Comparison of ENCODE assay signal across 16 cellular contexts in the genomic region with DNA sequence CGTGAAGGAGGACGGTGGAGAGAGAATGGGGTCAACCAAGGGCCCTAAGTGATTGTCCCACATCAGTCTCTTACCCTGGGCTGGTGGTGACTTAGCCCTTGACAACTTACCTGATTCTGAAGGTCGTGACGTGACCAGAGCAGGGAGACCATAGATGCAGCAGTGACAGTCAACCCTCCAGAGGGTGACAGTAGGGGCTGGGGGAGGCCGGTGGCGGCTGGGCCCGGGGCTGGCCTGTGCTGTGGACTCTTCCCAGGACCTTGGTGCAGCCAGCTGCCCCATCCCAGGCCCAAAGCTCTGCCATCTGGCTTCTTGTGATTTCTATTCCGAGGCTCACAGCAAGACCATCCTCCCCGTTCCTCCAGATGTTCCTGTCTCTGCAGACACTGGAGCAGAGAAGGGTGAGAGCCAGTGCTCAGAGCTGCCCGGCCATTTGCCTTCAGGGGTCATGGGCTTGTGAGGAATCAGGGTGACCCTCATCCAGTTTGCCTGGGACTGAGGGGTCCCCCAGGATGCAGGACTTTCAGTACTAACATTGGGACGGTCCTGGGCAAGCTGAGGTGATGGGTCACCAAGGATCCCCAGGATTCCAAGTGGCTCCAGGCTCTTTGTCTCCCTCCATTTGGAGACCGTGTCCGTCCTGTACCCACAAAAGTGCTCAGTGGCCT. TPM values are rescaled to one million over a fixed set of nuclear protein-coding genes. Genes with fewer than 3 reads are reported as not detected.
DNase-seq lines count a peak whose midpoint lies in the region; ATAC-seq, FAIRE-seq and TF ChIP-seq lines count a peak whose summit lies in the region.
"Had no signal": no experiment of that assay in that cellular context is flagged by ENCODE, and none has a peak within 500 bp of the region (broad histone marks: within the 10 kb centered on the region; RNA-seq: fewer than 3 reads in every experiment).

No MANE protein-coding gene starts in this region.

- H3K36me3 ChIP-seq in gastroesophageal sphincter (no peaks in the 10 kb centered on the region), aorta (ENCODE audit: control insufficient read depth in 1 of 2, insufficient read depth in 2 of 2, low read length in 1 of 2) (no peaks in the 10 kb centered on the region)
- H3K36me3 ChIP-seq: BLaER1 treated with 17β-estradiol and CSF1 and Interleukin-3, amounts not matched to agents 10 nM and 100 nM; HAP-1 had no signal

- H3K27me3 ChIP-seq in gastroesophageal sphincter (no peaks in the 10 kb centered on the region), aorta (ENCODE audit: control insufficient read depth in 1 of 2, insufficient read depth in 2 of 2, low read length in 1 of 2) (no peaks in the 10 kb centered on the region)
- H3K27me3 ChIP-seq: BLaER1 treated with 17β-estradiol and CSF1 and Interleukin-3, amounts not matched to agents 10 nM and 100 nM had no signal

- no peaks in the 10 kb centered on the region for H3K27me3 Mint-ChIP-seq in activated T-cell treated with anti-CD3 and anti-CD28 coated beads, Interleukin-2, amount 50 U/mL, for 24 hours
- H3K27me3 Mint-ChIP-seq in activated T-cell treated with anti-CD3 and anti-CD28 coated beads, Interleukin-2, amount 50 U/mL, for 4 hours (ENCODE audit: low read depth), result no peaks in the 10 kb centered on the region
- H3K27me3 Mint-ChIP-seq: B cell had no signal

- TF ChIP-seq POLR2A in gastroesophageal sphincter (IDR thresholded peaks at IDR 0.05), result no peak

- ATAC-seq in activated T-cell treated with anti-CD3 and anti-CD28 coated beads, Interleukin-2, amount 50 U/mL, for 4 hours, result no peak
- ATAC-seq in gastroesophageal sphincter (peak; percentile 25), aorta (ENCODE audit: low FRiP score) (no peak)
- ATAC-seq: CD8-positive, alpha-beta T cell had no signal

- H3K27ac Mint-ChIP-seq in activated T-cell treated with anti-CD3 and anti-CD28 coated beads, Interleukin-2, amount 50 U/mL, for 24 hours, result peak overlapping the region; percentile 14
- H3K27ac Mint-ChIP-seq: B cell; CD8-positive, alpha-beta T cell had no signal

- TF ChIP-seq CTCF in GM13977 (IDR thresholded peaks at IDR 0.05; ENCODE audit: extremely low read depth, insufficient read depth, missing control alignments) (no peak), gastroesophageal sphincter (IDR thresholded peaks at IDR 0.05) (no peak)

- H3K27ac ChIP-seq in gastroesophageal sphincter, result no peak overlapping the region
- no peak overlapping the region for H3K27ac ChIP-seq in aorta (ENCODE audit: low read depth in 1 of 2, low read length in 2 of 2)
- H3K27ac ChIP-seq: BLaER1 treated with 17β-estradiol and CSF1 and Interleukin-3, amounts not matched to agents 10 nM and 100 nM had no signal

- H3K4me1 Mint-ChIP-seq in activated T-cell treated with anti-CD3 and anti-CD28 coated beads, Interleukin-2, amount 50 U/mL, for 24 hours (ENCODE audit: low read depth), result peaks cover 21% of the 10 kb centered on the region
- peaks cover 23% of the 10 kb centered on the region for H3K4me1 Mint-ChIP-seq in activated T-cell treated with anti-CD3 and anti-CD28 coated beads, Interleukin-2, amount 50 U/mL, for 4 hours (ENCODE audit: low read depth)

- no peak for FAIRE-seq in RCC 7860 (lab: Jason Lieb, UNC)
- FAIRE-seq: GM19239 had no signal

- peaks cover 0 to 14% (median 0%) of the 10 kb centered on the region in 3 donors for H3K4me1 ChIP-seq in gastroesophageal sphincter
- H3K4me1 ChIP-seq in aorta (ENCODE audit: control insufficient read depth in 1 of 2, insufficient read depth in 2 of 2, low read length in 2 of 2), result no peaks in the 10 kb centered on the region
- H3K4me1 ChIP-seq: HAP-1 had no signal

- H3K36me3 Mint-ChIP-seq in activated T-cell treated with anti-CD3 and anti-CD28 coated beads, Interleukin-2, amount 50 U/mL, for 24 hours (ENCODE audit: low read depth), result no peaks in the 10 kb centered on the region
- no peaks in the 10 kb centered on the region for H3K36me3 Mint-ChIP-seq in activated T-cell treated with anti-CD3 and anti-CD28 coated beads, Interleukin-2, amount 50 U/mL, for 4 hours (ENCODE audit: insufficient read depth)
- H3K36me3 Mint-ChIP-seq: CD8-positive, alpha-beta T cell had no signal

- in situ Hi-C loops in GM13977 (cut with MboI; ENCODE audit: low pct_unique_long_range_greater_than_20kb, low sequenced_read_pairs, unreplicated experiment), result loop anchor here (10.0 kb wide), 2 partner anchors 401 to 851 kb away; no protein-coding TSS in a partner anchor

- DNase-seq in activated T-cell treated with anti-CD3 and anti-CD28 coated beads, Interleukin-2, amount 50 U/mL, for 24 hours, result no peak
- no peak for DNase-seq in activated T-cell treated with anti-CD3 and anti-CD28 coated beads, Interleukin-2, amount 50 U/mL, for 4 hours
- peak; percentile 2 for DNase-seq in GM13977 (ENCODE audit: low spot score)
- peak; percentile 16 for DNase-seq in stimulated activated CD8-positive, alpha-beta memory T cell treated with anti-CD3 and anti-CD28 coated beads, Interleukin-4, amount 100 ng/mL, for 48 hours
- DNase-seq in RCC 7860 (ENCODE audit: low spot score), result no peak
- no peak for DNase-seq in aorta
- DNase-seq: 8988T; Calu3; CD8-positive, alpha-beta T cell; DMS79 treated with DMSO at 0.1 percent for 48 hours; GF-D8 had no signal

- H3K4me3 ChIP-seq in gastroesophageal sphincter (no peak overlapping the region), aorta (ENCODE audit: low read length in 2 of 2) (no peak overlapping the region)
- H3K4me3 ChIP-seq: BLaER1 treated with 17β-estradiol and CSF1 and Interleukin-3, amounts not matched to agents 10 nM and 100 nM; HAP-1 had no signal

- WGBS in gastroesophageal sphincter (ENCODE audit: low coverage in 1 of 2), 2 donors, result 80% methylated on average over 1 of the region's 13 CpGs; no CpG with 5 or more reads in 1 of the 2 donors
- 89 to 95% methylated on average over 13 of the region's 13 CpGs for WGBS in aorta, 2 donors

- H3K9me3 Mint-ChIP-seq in activated T-cell treated with anti-CD3 and anti-CD28 coated beads, Interleukin-2, amount 50 U/mL, for 24 hours, result no peaks in the 10 kb centered on the region
- no peaks in the 10 kb centered on the region for H3K9me3 Mint-ChIP-seq in activated T-cell treated with anti-CD3 and anti-CD28 coated beads, Interleukin-2, amount 50 U/mL, for 4 hours
- H3K9me3 Mint-ChIP-seq: CD8-positive, alpha-beta T cell had no signal

- intact Hi-C loops in aorta (cut with DNase I), result no loop called here

- H3K4me3 Mint-ChIP-seq in activated T-cell treated with anti-CD3 and anti-CD28 coated beads, Interleukin-2, amount 50 U/mL, for 24 hours, result no peak overlapping the region
- H3K4me3 Mint-ChIP-seq in activated T-cell treated with anti-CD3 and anti-CD28 coated beads, Interleukin-2, amount 50 U/mL, for 4 hours, result no peak overlapping the region
- H3K4me3 Mint-ChIP-seq: B cell; CD8-positive, alpha-beta T cell had no signal

- H3K9me3 ChIP-seq in gastroesophageal sphincter, result no peaks in the 10 kb centered on the region
- no peaks in the 10 kb centered on the region for H3K9me3 ChIP-seq in aorta (ENCODE audit: control insufficient read depth, low read length)
- H3K9me3 ChIP-seq: BLaER1 treated with 17β-estradiol and CSF1 and Interleukin-3, amounts not matched to agents 10 nM and 100 nM; HAP-1 had no signal

- TF ChIP-seq EP300 in gastroesophageal sphincter (IDR thresholded peaks at IDR 0.05), result no peak

RNA-seq across cellular contexts. Expression of a gene that starts 36.0 kb away (rescaled TPM):
- total RNA-seq in activated T-cell treated with anti-CD3 and anti-CD28 coated beads, Interleukin-2, amount 50 U/mL, for 4 hours, result 1 to 10 TPM; 2.6 to 3.0 (median 2.7) TPM
- 1 to 10 TPM in 3 of 4 donors, not detected in 1; 1.9 to 2.4 (median 2.0) TPM for total RNA-seq in gastroesophageal sphincter
- 1 to 10 TPM; 2.9 to 6.9 TPM for total RNA-seq in aorta
- polyA plus RNA-seq in aorta, result under 1 TPM in 1 of 2 donors, not detected in 1; 0.49 TPM

RNA-seq across cellular contexts. Expression of a gene that starts 48.8 kb away (rescaled TPM):
- total RNA-seq in activated T-cell treated with anti-CD3 and anti-CD28 coated beads, Interleukin-2, amount 50 U/mL, for 4 hours, result 10 to 100 TPM; 22.2 to 51.5 (median 42.5) TPM
- total RNA-seq in gastroesophageal sphincter, result 1 to 10 TPM in 2 of 4 donors, under 1 TPM in 2; 0.78 to 1.9 (median 1.1) TPM
- 1 to 10 TPM; 1.2 to 3.0 TPM for total RNA-seq in aorta
- polyA plus RNA-seq in aorta, result 1 to 10 TPM in 1 of 2 donors, under 1 TPM in 1; 0.10 to 1.9 TPM

Comparison
In these comparisons a context has a peak if more than half of its experiments do, and no peak if none do; other contexts are left out.
1. DNase-seq: peak in GM13977 (single experiment) and stimulated activated CD8-positive, alpha-beta memory T cell treated with anti-CD3 and anti-CD28 coated beads, Interleukin-4, amount 100 ng/mL, for 48 hours (single experiment); none in activated T-cell treated with anti-CD3 and anti-CD28 coated beads, Interleukin-2, amount 50 U/mL, for 24 hours (single experiment), activated T-cell treated with anti-CD3 and anti-CD28 coated beads, Interleukin-2, amount 50 U/mL, for 4 hours (single experiment), RCC 7860 (single experiment) and aorta (0 of 2).
2. RNA of a gene that starts 48.8 kb away (total RNA-seq): 22.2 to 51.5 TPM in activated T-cell treated with anti-CD3 and anti-CD28 coated beads, Interleukin-2, amount 50 U/mL, for 4 hours; 1.2 to 3.0 TPM in aorta and 0.78 to 1.9 TPM in gastroesophageal sphincter; every median in the first group is over 4 times any median in the second.